1 cellular context compared by ENCODE assay signal in genomic region chr12:131015581-131016337, GRCh38.
TF ChIP-seq lines count a peak whose summit lies in the region.

No MANE protein-coding gene starts in this region.

TF ChIP-seq in SK-N-SH, 30 proteins besides CTCF, POLR2A, EP300 and RAD21 (continued from another document):
- TF ChIP-seq SMC3 (IDR thresholded peaks at IDR 0.05; ENCODE audit: low read depth, low read length) (no peak), FOXM1 (IDR thresholded peaks at IDR 0.05; ENCODE audit: low read depth) (no peak), USF2 (IDR thresholded peaks at IDR 0.05; ENCODE audit: borderline replicate concordance, low read depth, low read length) (no peak), YY1 (IDR thresholded peaks at IDR 0.05; ENCODE audit: low read depth) (no peak), MXI1 (IDR thresholded peaks at IDR 0.05; ENCODE audit: low read depth, low read length) (no peak), FOSL2 (IDR thresholded peaks at IDR 0.05; ENCODE audit: borderline replicate concordance, low read depth) (no peak)
